In genomic region chr4:155245105-155245504, GRCh38 we compare ENCODE assay signal across 31 cellular contexts. TPM values are rescaled to one million over a fixed set of nuclear protein-coding genes. Genes with fewer than 3 reads are reported as not detected.
DNase-seq lines count a peak whose midpoint lies in the region; ATAC-seq, FAIRE-seq and TF ChIP-seq lines count a peak whose summit lies in the region.
"Had no signal": no experiment of that assay in that cellular context is flagged by ENCODE, and none has a peak within 500 bp of the region (broad histone marks: within the 10 kb centered on the region; RNA-seq: fewer than 3 reads in every experiment).

No MANE protein-coding gene starts in this region.

- whole genome bisulfite sequencing in HepG2 (ENCODE audit: low lambda C conversion rate), result 9% methylated on average over 4 of the region's 4 CpGs
- WGBS in right lobe of liver (ENCODE audit: insufficient coverage, low coverage, low lambda C conversion rate, missing lambda C conversion rate), result 33% methylated on average over 4 of the region's 4 CpGs

- ATAC-seq in HepG2 (no peak), right lobe of liver (no peak)
- ATAC-seq: GM12878 had no signal

- H3K9me3 ChIP-seq in HepG2 (ENCODE audit: low read length) (no peaks in the 10 kb centered on the region), right lobe of liver (no peaks in the 10 kb centered on the region), neural progenitor cell (ENCODE audit: low read depth) (peaks cover 8% of the 10 kb centered on the region)
- H3K9me3 ChIP-seq: BE2C, BLaER1 had no signal

- H3K9ac ChIP-seq in HepG2 (ENCODE audit: insufficient read depth, low read depth, low read length) (no peak overlapping the region), neural progenitor cell (no peak overlapping the region)
- H3K9ac ChIP-seq: BLaER1 had no signal

- in situ Hi-C loops in HepG2 (cut with HindIII; ENCODE audit: extremely low pct_ligation_motif_present, low pct_unique_long_range_greater_than_20kb), result no loop called here

- POLR2A ChIA-PET in HepG2 (lab: Yijun Ruan, JAX), result no interaction called here

- FAIRE-seq in HepG2 (lab: Jason Lieb, UNC), result no peak
- FAIRE-seq: GM12878, GM12892, GM18507, GM19239 had no signal

- peaks cover 32% of the 10 kb centered on the region for H3F3A ChIP-seq in neural progenitor cell (ENCODE audit: low read depth)

- H3K36me3 Mint-ChIP-seq in neural progenitor cell, result peaks cover 2% of the 10 kb centered on the region
- H3K36me3 Mint-ChIP-seq: CD14-positive monocyte; CD4-positive, alpha-beta memory T cell; CD4-positive, CD25-positive, alpha-beta regulatory T cell; CD8-positive, alpha-beta memory T cell had no signal

- TF ChIP-seq POLR2A in HepG2 (IDR thresholded peaks at IDR 0.05; ENCODE audit: insufficient read depth in 1 of 2, low read depth in 2 of 2, low read length in 2 of 2) (no peak), right lobe of liver (IDR thresholded peaks at IDR 0.05) (no peak)

- H3K79me2 ChIP-seq in HepG2 (ENCODE audit: insufficient read depth, low read length) (no peaks in the 10 kb centered on the region), neural progenitor cell (ENCODE audit: low read depth) (no peaks in the 10 kb centered on the region)

- TF ChIP-seq CTCF in HepG2 (CRISPR knock-in tag; IDR thresholded peaks at IDR 0.05) (no peak), right lobe of liver (IDR thresholded peaks at IDR 0.05) (no peak), neural progenitor cell (IDR thresholded peaks at IDR 0.05) (no peak)

- H3K27ac ChIP-seq in HepG2 (ENCODE audit: extremely low read length, insufficient read depth, low read length) (no peak overlapping the region), right lobe of liver (no peak overlapping the region), neural progenitor cell (no peak overlapping the region)
- H3K27ac ChIP-seq: 22Rv1, BLaER1 had no signal

- TF ChIP-seq EP300 in HepG2 (IDR thresholded peaks at IDR 0.05; ENCODE audit: low read depth in 2 of 2, low read length in 2 of 2) (no peak), HepG2 (CRISPR knock-in tag; IDR thresholded peaks at IDR 0.05; ENCODE audit: borderline replicate concordance) (no peak), Ishikawa (IDR thresholded peaks at IDR 0.05; ENCODE audit: borderline replicate concordance) (no peak)

- H3K4me1 ChIP-seq in HepG2 (ENCODE audit: insufficient read depth, low read length) (no peaks in the 10 kb centered on the region), right lobe of liver (no peaks in the 10 kb centered on the region), neural progenitor cell (peaks cover 28% of the 10 kb centered on the region)
- H3K4me1 ChIP-seq: BLaER1 had no signal

- H3K27me3 ChIP-seq in HepG2 (ENCODE audit: control insufficient read depth in 1 of 2, insufficient read depth in 2 of 2, low read length in 2 of 2) (no peaks in the 10 kb centered on the region), right lobe of liver (no peaks in the 10 kb centered on the region), neural progenitor cell (no peaks in the 10 kb centered on the region)
- H3K27me3 ChIP-seq: BE2C, BLaER1 had no signal

- no peak overlapping the region for H3K4me2 ChIP-seq in HepG2 (ENCODE audit: low read depth, low read length)
- H3K4me2 ChIP-seq in neural progenitor cell, result no peak overlapping the region
- H3K4me2 ChIP-seq: BLaER1 had no signal

- H3K4me1 Mint-ChIP-seq in neural progenitor cell, result peaks cover 22% of the 10 kb centered on the region
- H3K4me1 Mint-ChIP-seq: CD14-positive monocyte; CD4-positive, alpha-beta memory T cell; CD4-positive, CD25-positive, alpha-beta regulatory T cell; CD8-positive, alpha-beta memory T cell had no signal

- H3K36me3 ChIP-seq in HepG2 (replicated peaks in 1 of 2; ENCODE audit: control insufficient read depth in 1 of 2, insufficient read depth in 2 of 2, low read length in 2 of 2), result no peaks in the 10 kb centered on the region
- H3K36me3 ChIP-seq in right lobe of liver, result no peaks in the 10 kb centered on the region
- H3K36me3 ChIP-seq in neural progenitor cell, result no peaks in the 10 kb centered on the region
- H3K36me3 ChIP-seq: BE2C, BLaER1 had no signal

- no peak for DNase-seq in HepG2 (ENCODE audit: low spot score)
- DNase-seq in right lobe of liver, result no peak
- DNase-seq in neural progenitor cell (ENCODE audit: low spot score), result no peak
- no peak for DNase-seq in NCI-H1092 (lab: John Stamatoyannopoulos, UW)
- DNase-seq in SK-N-DZ (ENCODE audit: low spot score), result no peak
- DNase-seq: ACHN; BE2C; C1 segment of cervical spinal cord; CD4-positive, alpha-beta memory T cell; CD4-positive, CD25-positive, alpha-beta regulatory T cell; CD8-positive, alpha-beta memory T cell; COR-L47; DMS 273 treated with DMSO at 0.1 percent for 48 hours; DMS153; DMS53; DMS79; DND-41; EL; GDM1 had no signal

- H4K20me1 ChIP-seq in HepG2 (ENCODE audit: insufficient read depth, low read length), result no peaks in the 10 kb centered on the region
- H4K20me1 ChIP-seq in neural progenitor cell (ENCODE audit: low read depth), result no peaks in the 10 kb centered on the region
- H4K20me1 ChIP-seq: BLaER1 had no signal

- BruUV-seq in HepG2 (replicated peaks; lab: Mats Ljungman, UMichigan), result no TSS peak

- H2AFZ ChIP-seq in HepG2 (ENCODE audit: low read length) (no peak overlapping the region), neural progenitor cell (replicated peaks) (peak overlapping the region; percentile 14)

- CTCF ChIA-PET in HepG2 (lab: Yijun Ruan, JAX; ENCODE audit: low intra/inter-chr PET ratio, low total read pairs), result no interaction called here

- intact Hi-C loops in HepG2 (cut with micrococcal nuclease; ENCODE audit: unreplicated experiment), result no loop called here
- intact Hi-C loops in right lobe of liver (cut with DNase I), result no loop called here

- no peak overlapping the region for H3K4me3 Mint-ChIP-seq in neural progenitor cell
- H3K4me3 Mint-ChIP-seq: CD14-positive monocyte; CD4-positive, alpha-beta memory T cell; CD4-positive, CD25-positive, alpha-beta regulatory T cell; CD8-positive, alpha-beta memory T cell had no signal

- H3K4me3 ChIP-seq in HepG2 (replicated peaks in 1 of 3; ENCODE audit: insufficient read depth in 1 of 3, low read depth in 2 of 3, low read length in 3 of 3), result no peak overlapping the region
- no peak overlapping the region for H3K4me3 ChIP-seq in right lobe of liver
- no peak overlapping the region for H3K4me3 ChIP-seq in neural progenitor cell
- H3K4me3 ChIP-seq: BLaER1, GM12878 had no signal

- TF ChIP-seq RAD21 in HepG2 (CRISPR knock-in tag; IDR thresholded peaks at IDR 0.05) (no peak), Ishikawa (IDR thresholded peaks at IDR 0.05; ENCODE audit: low read depth) (no peak)

- no peak overlapping the region for H3K27ac Mint-ChIP-seq in neural progenitor cell
- H3K27ac Mint-ChIP-seq: CD4-positive, alpha-beta memory T cell; CD4-positive, CD25-positive, alpha-beta regulatory T cell; CD8-positive, alpha-beta memory T cell had no signal

- H3K27me3 Mint-ChIP-seq in neural progenitor cell (ENCODE audit: insufficient read depth, low read depth), result peaks cover 12% of the 10 kb centered on the region
- H3K27me3 Mint-ChIP-seq: CD4-positive, CD25-positive, alpha-beta regulatory T cell had no signal

- H3K9me3 Mint-ChIP-seq in neural progenitor cell, result peaks cover 5% of the 10 kb centered on the region

TF ChIP-seq in HepG2, 621 proteins besides CTCF, POLR2A, EP300 and RAD21:
- TF ChIP-seq ZNF256 (CRISPR knock-in tag; conservative IDR thresholded peaks at IDR 0.05) (no peak), FOXC1 (CRISPR knock-in tag; IDR thresholded peaks at IDR 0.05; ENCODE audit: borderline replicate concordance) (no peak), CEBPB (IDR thresholded peaks at IDR 0.05; ENCODE audit: borderline replicate concordance, low read depth, low read length) (0 out of 2 replicates have a peak, but pooled peaks have one; percentile 14)

TF ChIP-seq in Ishikawa, 13 proteins besides CTCF, POLR2A, EP300 and RAD21 (continues in another document):
- TF ChIP-seq YY1 (IDR thresholded peaks at IDR 0.05; ENCODE audit: low read depth), result no peak
- TF ChIP-seq, protein P1, sequence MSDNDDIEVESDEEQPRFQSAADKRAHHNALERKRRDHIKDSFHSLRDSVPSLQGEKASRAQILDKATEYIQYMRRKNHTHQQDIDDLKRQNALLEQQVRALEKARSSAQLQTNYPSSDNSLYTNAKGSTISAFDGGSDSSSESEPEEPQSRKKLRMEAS (IDR thresholded peaks at IDR 0.05), result no peak
- no peak for TF ChIP-seq EGR1 (IDR thresholded peaks at IDR 0.05)
- no peak for TF ChIP-seq FOXM1 (IDR thresholded peaks at IDR 0.05; ENCODE audit: borderline replicate concordance, low read depth)
- no peak for TF ChIP-seq USF1 (IDR thresholded peaks at IDR 0.05)

RNA-seq across cellular contexts. Expression of gene NPY2R, which starts 36.7 kb away (rescaled TPM):
- total RNA-seq in HepG2 (2016; rRNA removed; fragmentation: Illumina TruSeq; extraction: Trizol), result not detected in 2 replicates
- not detected in 2 replicates for total RNA-seq in HepG2 (2016; cell fraction: cytosol; rRNA removed; fragmentation: Illumina TruSeq; extraction: Trizol; ENCODE audit: low read depth)
- not detected in 2 replicates for total RNA-seq in HepG2 (2016; cell fraction: insoluble cytoplasmic fraction; rRNA removed; fragmentation: Illumina TruSeq; extraction: Trizol)
- not detected in 2 replicates for total RNA-seq in HepG2 (2016; cell fraction: membrane; rRNA removed; fragmentation: Illumina TruSeq; extraction: Trizol)
- total RNA-seq in HepG2 (2016; cell fraction: nucleus; rRNA removed; fragmentation: Illumina TruSeq; extraction: Trizol), result not detected in 2 replicates
- not detected in 2 replicates for polyA plus RNA-seq in HepG2 (2011; rRNA removed)
- not detected in 2 replicates for polyA plus RNA-seq in HepG2 (2011; cell fraction: cytosol; rRNA removed)
- polyA plus RNA-seq in HepG2 (2011; cell fraction: nucleus; rRNA removed), result not detected in 2 replicates
- not detected in 2 replicates for polyA plus RNA-seq in HepG2 (2012)
- not detected in 2 replicates for polyA plus RNA-seq in HepG2 (2016; cell fraction: cytosol; fragmentation: Illumina TruSeq; extraction: Trizol; ENCODE audit: low read depth)
- not detected in 2 replicates for polyA plus RNA-seq in HepG2 (2016; cell fraction: insoluble cytoplasmic fraction; fragmentation: Illumina TruSeq; extraction: Trizol; ENCODE audit: low read depth)
- not detected in 2 replicates for polyA plus RNA-seq in HepG2 (2016; cell fraction: membrane; fragmentation: Illumina TruSeq; extraction: Trizol; ENCODE audit: low read depth)
- not detected in 2 replicates for polyA plus RNA-seq in HepG2 (2016; cell fraction: nucleus; fragmentation: Illumina TruSeq; extraction: Trizol; ENCODE audit: insufficient read depth, low read depth)
- not detected in 2 replicates for polyA minus RNA-seq in HepG2 (2011; rRNA and poly(A)+ RNA removed; ENCODE audit: low replicate concordance)
- polyA minus RNA-seq in HepG2 (2011; cell fraction: cytosol; rRNA and poly(A)+ RNA removed), result not detected in 2 replicates
- not detected in 2 replicates for polyA minus RNA-seq in HepG2 (2011; cell fraction: nucleus; rRNA and poly(A)+ RNA removed)
- not detected for total RNA-seq in right lobe of liver
- 6.1 and 8.5 TPM in 2 replicates for total RNA-seq in neural progenitor cell (ENCODE audit: low replicate concordance)
- 14.7 and 18.2 TPM in 2 replicates for polyA plus RNA-seq in SK-N-DZ (2014; cell fraction: cytosol; rRNA removed)
- 9.5 and 10.3 TPM in 2 replicates for polyA plus RNA-seq in SK-N-DZ (2014; cell fraction: nucleus; rRNA removed)
- total RNA-seq: A172; A673; CD4-positive, alpha-beta memory T cell; CD4-positive, CD25-positive, alpha-beta regulatory T cell; CD8-positive, alpha-beta memory T cell; Daoy; GM12878 had no signal
- polyA plus RNA-seq: AG04450; CD14-positive monocyte; CD4-positive, alpha-beta memory T cell; CD4-positive, CD25-positive, alpha-beta regulatory T cell; CD8-positive, alpha-beta memory T cell; GM12878 had no signal
